In genomic region chr1:31152181-31152768, GRCh38 we compare ENCODE assay signal across 9 cellular contexts.
DNase-seq lines count a peak whose midpoint lies in the region; ATAC-seq, FAIRE-seq and TF ChIP-seq lines count a peak whose summit lies in the region.
"Had no signal": no experiment of that assay in that cellular context is flagged by ENCODE, and none has a peak within 500 bp of the region (broad histone marks: within the 10 kb centered on the region; RNA-seq: fewer than 3 reads in every experiment).

No MANE protein-coding gene starts in this region.

- peak overlapping the region; percentile 86 for H2AFZ ChIP-seq in GM23338

- no peak for TF ChIP-seq POLR2A in A549 (IDR thresholded peaks at IDR 0.05; ENCODE audit: low read length)

- H3K36me3 ChIP-seq in GM23338 (ENCODE audit: insufficient read depth) (no peaks in the 10 kb centered on the region), SJCRH30 (no peaks in the 10 kb centered on the region)
- H3K36me3 ChIP-seq: tibial nerve had no signal

- no peak overlapping the region for H3K4me3 ChIP-seq in A549
- H3K4me3 ChIP-seq in GM23338: no peak overlapping the region
- no peak overlapping the region for H3K4me3 ChIP-seq in SJCRH30
- no peak overlapping the region for H3K4me3 ChIP-seq in foreskin fibroblast (ENCODE audit: low read depth in 1 of 2, low read length in 2 of 2)
- H3K4me3 ChIP-seq: tibial nerve had no signal

- ATAC-seq in A549: peak in 1 of 2 experiments; percentile 50; a peak in 3 of 6 replicates
- ATAC-seq in GM23338: no peak

- peaks cover 10% of the 10 kb centered on the region for H3K27me3 Mint-ChIP-seq in GM23338 (ENCODE audit: insufficient read depth, low read depth, poor library complexity)
- H3K27me3 Mint-ChIP-seq in activated CD4-positive, alpha-beta memory T cell treated with anti-CD3 and anti-CD28 coated beads, Interleukin-2, amount 10 ng/mL, durations not matched to agents 7 days and 5 days: no peaks in the 10 kb centered on the region

- no peaks in the 10 kb centered on the region for H3K9me2 ChIP-seq in GM23338 (ENCODE audit: insufficient read depth)

- no peak overlapping the region for H3K27ac Mint-ChIP-seq in GM23338
- H3K27ac Mint-ChIP-seq in activated CD4-positive, alpha-beta memory T cell treated with anti-CD3 and anti-CD28 coated beads, Interleukin-2, amount 10 ng/mL, durations not matched to agents 7 days and 5 days: no peak overlapping the region

- no peaks in the 10 kb centered on the region for H4K20me1 ChIP-seq in GM23338 (replicated peaks; ENCODE audit: insufficient read depth)

- no peaks in the 10 kb centered on the region for H3K79me2 ChIP-seq in GM23338 (replicated peaks; ENCODE audit: insufficient read depth)

- TF ChIP-seq CTCF in A549 (IDR thresholded peaks at IDR 0.05) (no peak), GM23338 (conservative IDR thresholded peaks at IDR 0.05; ENCODE audit: low read depth in 2 of 2) (no peak), foreskin fibroblast (IDR thresholded peaks at IDR 0.05; ENCODE audit: low read depth, low read length) (no peak)

- 0 out of 3 replicates have a peak, but pooled peaks cover 2% of the 10 kb centered on the region for H3K9me3 ChIP-seq in A549
- no peaks in the 10 kb centered on the region for H3K9me3 ChIP-seq in SJCRH30 (replicated peaks)
- H3K9me3 ChIP-seq: tibial nerve had no signal

- H3K4me3 Mint-ChIP-seq in GM23338: no peak overlapping the region
- H3K4me3 Mint-ChIP-seq in activated CD4-positive, alpha-beta memory T cell treated with anti-CD3 and anti-CD28 coated beads, Interleukin-2, amount 10 ng/mL, durations not matched to agents 7 days and 5 days: no peak overlapping the region

- H3K9me3 Mint-ChIP-seq in GM23338: peaks cover 10% of the 10 kb centered on the region; the same call in 2 of the 3 replicates
- no peaks in the 10 kb centered on the region for H3K9me3 Mint-ChIP-seq in activated CD4-positive, alpha-beta memory T cell treated with anti-CD3 and anti-CD28 coated beads, Interleukin-2, amount 10 ng/mL, durations not matched to agents 7 days and 5 days

- POLR2A ChIA-PET in A549 (lab: Yijun Ruan, JAX): interaction anchor here (0.7 kb wide), 1 partner anchor 141 kb away, joined by 3 read pairs; no protein-coding TSS in a partner anchor
- POLR2A ChIA-PET in activated CD4-positive, alpha-beta memory T cell treated with anti-CD3 and anti-CD28 coated beads, Interleukin-2, amount 10 ng/mL, durations not matched to agents 7 days and 5 days (lab: Charles Lee): interaction anchor here (1.3 to 1.6 kb wide), 2 partner anchors 17 to 144 kb away, joined by 3 to 5 read pairs; partner anchors contain the start of genes SNRNP40 and ZCCHC17

- TF ChIP-seq EP300 in A549 (IDR thresholded peaks at IDR 0.05): no peak

- CTCF ChIA-PET in A549 (lab: Yijun Ruan, JAX): interaction anchor here (0.5 to 1.9 kb wide), 9 partner anchors 8 to 152 kb away, joined by 3 to 6 read pairs (median 4); partner anchors contain the start of gene PUM1
- CTCF ChIA-PET in activated CD4-positive, alpha-beta memory T cell treated with anti-CD3 and anti-CD28 coated beads, Interleukin-2, amount 10 ng/mL, durations not matched to agents 7 days and 5 days (lab: Charles Lee): interaction anchor here (1.4 to 2.2 kb wide), 4 partner anchors 10 to 32 kb away, joined by 5 to 12 read pairs (median 8); no protein-coding TSS in a partner anchor

- WGBS in A549 (ENCODE audit: missing lambda C conversion rate): 73% methylated on average over 8 of the region's 8 CpGs

- peaks cover 13% of the 10 kb centered on the region; the same call in 2 of the 3 replicates for H3K4me1 Mint-ChIP-seq in GM23338
- peaks cover 9% of the 10 kb centered on the region for H3K4me1 Mint-ChIP-seq in activated CD4-positive, alpha-beta memory T cell treated with anti-CD3 and anti-CD28 coated beads, Interleukin-2, amount 10 ng/mL, durations not matched to agents 7 days and 5 days

- peaks cover 5% of the 10 kb centered on the region; the same call in 1 of the 2 replicates for H3F3A ChIP-seq in GM23338 (replicated peaks; ENCODE audit: low read depth)

- H3K27me3 ChIP-seq in GM23338 (ENCODE audit: insufficient read depth): no peaks in the 10 kb centered on the region
- no peaks in the 10 kb centered on the region for H3K27me3 ChIP-seq in SJCRH30
- H3K27me3 ChIP-seq: tibial nerve had no signal

- H3K36me3 Mint-ChIP-seq in GM23338 (ENCODE audit: low read depth): peaks cover 13% of the 10 kb centered on the region; the same call in 1 of the 3 replicates
- no peaks in the 10 kb centered on the region for H3K36me3 Mint-ChIP-seq in activated CD4-positive, alpha-beta memory T cell treated with anti-CD3 and anti-CD28 coated beads, Interleukin-2, amount 10 ng/mL, durations not matched to agents 7 days and 5 days (ENCODE audit: low read depth)

- H3K4me1 ChIP-seq in A549 (peaks cover 19% of the 10 kb centered on the region; the same call in 2 of the 3 replicates), GM23338 (ENCODE audit: insufficient read depth) (peaks cover 5% of the 10 kb centered on the region), SJCRH30 (no peaks in the 10 kb centered on the region; the same call in 1 of the 2 replicates)

- DNase-seq in A549 (ENCODE audit: low read depth in 1 of 2, low spot score in 1 of 2) (peak in 1 of 2 experiments; percentile 68), GM23338 (ENCODE audit: low spot score) (no peak), SJCRH30 (peak; percentile 73 to 83), foreskin fibroblast (peak; percentile 97 to 98), D341Med (ENCODE audit: low spot score) (no peak), SKM-1 treated with dmso at 0.1 percent for 144 hours (lab: John Stamatoyannopoulos, UW; ENCODE audit: unreplicated experiment) (no peak)
- no peak for DNase-seq in stimulated activated CD4-positive, alpha-beta T cell treated with anti-CD3 and anti-CD28 coated beads, Interleukin-12 subunit alpha, Interleukin-12 subunit beta, amount 100 ng/mL, for 4 hours
- DNase-seq in activated CD4-positive, alpha-beta memory T cell treated with anti-CD3 and anti-CD28 coated beads, Interleukin-2, amount 10 ng/mL, durations not matched to agents 7 days and 5 days: no peak

- peak overlapping the region; percentile 24; the same call in 2 of the 3 replicates for H3K4me2 ChIP-seq in A549
- no peak overlapping the region for H3K4me2 ChIP-seq in GM23338

- TF ChIP-seq RAD21 in A549 (conservative IDR thresholded peaks at IDR 0.05 in 1 of 2, IDR thresholded peaks at IDR 0.05 in 1 of 2): no peak

- H3K27ac ChIP-seq in A549: peak overlapping the region; percentile 12 to 65; a peak in 3 of 6 replicates
- H3K27ac ChIP-seq in GM23338 (ENCODE audit: low read depth): no peak overlapping the region
- H3K27ac ChIP-seq in SJCRH30: no peak overlapping the region
- H3K27ac ChIP-seq: tibial nerve had no signal

- no peak for FAIRE-seq in A549 (lab: Jason Lieb, UNC)

TF ChIP-seq in A549, 52 proteins besides CTCF, POLR2A, EP300 and RAD21:
- TF ChIP-seq, protein P1, sequence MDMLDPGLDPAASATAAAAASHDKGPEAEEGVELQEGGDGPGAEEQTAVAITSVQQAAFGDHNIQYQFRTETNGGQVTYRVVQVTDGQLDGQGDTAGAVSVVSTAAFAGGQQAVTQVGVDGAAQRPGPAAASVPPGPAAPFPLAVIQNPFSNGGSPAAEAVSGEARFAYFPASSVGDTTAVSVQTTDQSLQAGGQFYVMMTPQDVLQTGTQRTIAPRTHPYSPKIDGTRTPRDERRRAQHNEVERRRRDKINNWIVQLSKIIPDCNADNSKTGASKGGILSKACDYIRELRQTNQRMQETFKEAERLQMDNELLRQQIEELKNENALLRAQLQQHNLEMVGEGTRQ (IDR thresholded peaks at IDR 0.05): peak; percentile 58; the same call in 1 of the 2 replicates
- no peak for TF ChIP-seq SMC3 (IDR thresholded peaks at IDR 0.05)

TF ChIP-seq in GM23338, 12 proteins besides CTCF, POLR2A, EP300 and RAD21 (continues in another document):
- TF ChIP-seq NANOG (IDR thresholded peaks at IDR 0.05; ENCODE audit: borderline replicate concordance) (no peak), JUNB (IDR thresholded peaks at IDR 0.05; ENCODE audit: unreplicated experiment) (no peak)

Comparison
In these comparisons a context has a peak if more than half of its experiments do, and no peak if none do; other contexts are left out.
1. DNase-seq: peak in SJCRH30 (2 of 2) and foreskin fibroblast (2 of 2); none in GM23338 (single experiment), D341Med (single experiment), stimulated activated CD4-positive, alpha-beta T cell treated with anti-CD3 and anti-CD28 coated beads, Interleukin-12 subunit alpha, Interleukin-12 subunit beta, amount 100 ng/mL, for 4 hours (single experiment), SKM-1 treated with dmso at 0.1 percent for 144 hours (single experiment) and activated CD4-positive, alpha-beta memory T cell treated with anti-CD3 and anti-CD28 coated beads, Interleukin-2, amount 10 ng/mL, durations not matched to agents 7 days and 5 days (single experiment).
2. H3K27ac ChIP-seq: peak in A549 (2 of 2); none in GM23338 (single experiment) and SJCRH30 (single experiment).